16 cellular contexts compared by ENCODE assay signal in the genomic region with DNA sequence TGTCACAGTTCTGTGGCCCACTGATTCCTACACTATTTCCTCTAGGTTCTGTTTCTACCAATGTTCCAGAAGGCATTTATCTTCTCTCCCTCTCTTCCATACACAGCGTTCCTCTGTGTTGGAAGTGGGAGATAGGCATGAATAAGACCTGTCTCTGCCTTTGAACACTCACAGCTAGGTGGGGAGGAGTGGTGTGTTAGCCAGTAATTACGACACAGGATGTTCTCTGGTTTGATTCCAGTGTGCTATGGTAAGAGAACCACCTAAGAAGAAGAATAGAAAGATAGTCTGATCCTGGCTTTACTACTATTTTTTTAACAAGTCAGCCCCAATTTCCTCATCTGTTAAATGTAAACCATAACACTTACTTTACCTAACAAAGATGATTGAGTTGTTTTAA.
"Had no signal": no experiment of that assay in that cellular context is flagged by ENCODE, and none has a peak within 500 bp of the region (broad histone marks: within the 10 kb centered on the region; RNA-seq: fewer than 3 reads in every experiment).

No MANE protein-coding gene starts in this region.

- H3K4me3 ChIP-seq: coronary artery, left lung, right atrium auricular region, transverse colon, vagina had no signal

- H3K27me3 ChIP-seq: left lung, right atrium auricular region, transverse colon, vagina had no signal

- H3K4me3 Mint-ChIP-seq: naive B cell; stimulated activated naive B cell treated with anti-CD40 and anti-IgM and Interleukin-4, amounts not matched to agents 10 μg/mL and 1 μg/mL and 100 μg/mL, for 72 hours had no signal

- H3K27me3 Mint-ChIP-seq: naive B cell; progenitor cell of endocrine pancreas; stimulated activated naive B cell treated with anti-CD40 and anti-IgM and Interleukin-4, amounts not matched to agents 10 μg/mL and 1 μg/mL and 100 μg/mL, for 72 hours had no signal

- H3K27ac ChIP-seq: coronary artery, left lung, right atrium auricular region, transverse colon, vagina had no signal

- ATAC-seq: left lung; stimulated activated naive B cell treated with anti-CD40 and anti-IgM and Interleukin-4, amounts not matched to agents 10 μg/mL and 1 μg/mL and 100 μg/mL, for 72 hours had no signal

- H3K27ac Mint-ChIP-seq: progenitor cell of endocrine pancreas; stimulated activated naive B cell treated with anti-CD40 and anti-IgM and Interleukin-4, amounts not matched to agents 10 μg/mL and 1 μg/mL and 100 μg/mL, for 72 hours had no signal

- H3K9me3 Mint-ChIP-seq: naive B cell; stimulated activated naive B cell treated with anti-CD40 and anti-IgM and Interleukin-4, amounts not matched to agents 10 μg/mL and 1 μg/mL and 100 μg/mL, for 72 hours had no signal

- H3K4me1 ChIP-seq: left lung had no signal

- DNase-seq: activated CD4-positive, alpha-beta T cell treated with anti-CD3 and anti-CD28 coated beads, Interleukin-2, amount 50 U/mL, for 1 hour; activated CD4-positive, CD25-positive, alpha-beta regulatory T cell; activated gamma-delta T cell treated with Interleukin-2 at 50 U/mL for 16 hours; central memory CD4-positive, alpha-beta T cell; foreskin fibroblast; hippocampal formation; kidney; left lung; naive B cell; stimulated activated CD4-positive, alpha-beta T cell treated with anti-CD3 and anti-CD28 coated beads, Interleukin-2, amount 100 ng/mL, for 48 hours; stimulated activated naive B cell treated with anti-CD40 and anti-IgM and Interleukin-4, amounts not matched to agents 10 μg/mL and 1 μg/mL and 100 μg/mL, for 72 hours; transverse colon had no signal

- H3K9me3 ChIP-seq: left lung, right atrium auricular region, transverse colon, vagina had no signal

- H3K36me3 ChIP-seq: left lung, right atrium auricular region, transverse colon, vagina had no signal
